In the genomic region with DNA sequence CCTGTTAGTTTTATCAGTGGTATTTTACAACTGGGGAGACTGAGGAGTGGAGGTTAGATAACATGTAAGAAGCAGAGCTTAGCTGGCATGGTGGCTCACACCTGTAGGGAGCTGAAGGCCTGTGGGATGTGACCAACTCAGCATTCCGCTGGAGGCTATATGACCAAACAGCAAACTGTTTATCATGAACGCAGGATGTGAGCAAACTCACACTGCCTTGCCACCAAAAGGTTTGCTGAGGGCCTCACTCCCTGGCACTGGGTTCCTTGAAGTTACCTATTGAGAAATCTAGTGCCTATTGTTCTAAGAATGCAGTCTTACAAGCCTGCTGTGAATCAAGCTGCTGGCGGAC, we compare ENCODE assay signal across 12 cellular contexts. TPM values are rescaled to one million over a fixed set of nuclear protein-coding genes. Genes with fewer than 3 reads are reported as not detected.
DNase-seq lines count a peak whose midpoint lies in the region; ATAC-seq, FAIRE-seq and TF ChIP-seq lines count a peak whose summit lies in the region.
"Had no signal": no experiment of that assay in that cellular context is flagged by ENCODE, and none has a peak within 500 bp of the region (broad histone marks: within the 10 kb centered on the region; RNA-seq: fewer than 3 reads in every experiment).

No MANE protein-coding gene starts in this region.

- POLR2A ChIA-PET in HepG2 (lab: Yijun Ruan, JAX) = no interaction called here
- POLR2A ChIA-PET in RWPE1 (lab: Yijun Ruan, JAX; ENCODE audit: low non-redundant PET) = no interaction called here

- no TSS peak for BruUV-seq in HepG2 (replicated peaks; lab: Mats Ljungman, UMichigan)

- peaks cover 30% of the 10 kb centered on the region for H3K4me1 ChIP-seq in HepG2 (ENCODE audit: insufficient read depth, low read length)
- H3K4me1 ChIP-seq in right lobe of liver = no peaks in the 10 kb centered on the region
- H3K4me1 ChIP-seq in foreskin keratinocyte = no peaks in the 10 kb centered on the region
- no peaks in the 10 kb centered on the region for H3K4me1 ChIP-seq in GM23248 (ENCODE audit: insufficient read depth)
- H3K4me1 ChIP-seq: Caco-2 had no signal

- 41% methylated on average over 3 of the region's 3 CpGs for WGBS in HepG2 (ENCODE audit: low lambda C conversion rate)
- 100% methylated on average over 1 of the region's 3 CpGs for WGBS in right lobe of liver (ENCODE audit: insufficient coverage, low coverage, low lambda C conversion rate, missing lambda C conversion rate)
- 81 to 90% methylated on average over 3 of the region's 3 CpGs for WGBS in GM23248 (ENCODE audit: low coverage in 1 of 2, low lambda C conversion rate in 2 of 2, missing lambda C conversion rate in 2 of 2), 2 experiments

- TF ChIP-seq CTCF in HepG2 (CRISPR knock-in tag; IDR thresholded peaks at IDR 0.05) (no peak), right lobe of liver (IDR thresholded peaks at IDR 0.05) (no peak), RWPE1 (conservative IDR thresholded peaks at IDR 0.05; ENCODE audit: low read depth) (no peak), foreskin keratinocyte (conservative IDR thresholded peaks at IDR 0.05) (no peak)

- CTCF ChIA-PET in HepG2 (lab: Yijun Ruan, JAX; ENCODE audit: low intra/inter-chr PET ratio, low total read pairs) (no interaction called here), RWPE1 (lab: Yijun Ruan, JAX) (interaction anchor here (0.6 to 1.5 kb wide), 5 partner anchors 17 to 76 kb away, joined by 3 to 11 read pairs (median 3); a partner anchor contains a TSS)

- no peaks in the 10 kb centered on the region for H3K79me2 ChIP-seq in HepG2 (ENCODE audit: insufficient read depth, low read length)
- H3K79me2 ChIP-seq in GM23248 (ENCODE audit: insufficient read depth) = no peaks in the 10 kb centered on the region

- H3K27me3 ChIP-seq in HepG2 (ENCODE audit: control insufficient read depth in 1 of 2, insufficient read depth in 2 of 2, low read length in 2 of 2) (no peaks in the 10 kb centered on the region), right lobe of liver (no peaks in the 10 kb centered on the region), foreskin keratinocyte (peaks cover 10% of the 10 kb centered on the region), GM23248 (replicated peaks; ENCODE audit: insufficient read depth) (no peaks in the 10 kb centered on the region)
- H3K27me3 ChIP-seq: BLaER1 treated with 17β-estradiol and CSF1 and Interleukin-3, amounts not matched to agents 10 nM and 100 nM had no signal

- H3K36me3 ChIP-seq in HepG2 (replicated peaks in 1 of 2; ENCODE audit: control insufficient read depth in 1 of 2, insufficient read depth in 2 of 2, low read length in 2 of 2) (0 out of 5 replicates have a peak, but pooled peaks cover 0 to 2% of the 10 kb centered on the region in 2 experiments), right lobe of liver (peaks cover 0 to 6% (median 0%) of the 10 kb centered on the region in 4 donors), GM23248 (ENCODE audit: low read depth) (peaks cover 20% of the 10 kb centered on the region; the same call in 1 of the 2 replicates)

- in situ Hi-C loops in HepG2 (cut with HindIII; ENCODE audit: extremely low pct_ligation_motif_present, low pct_unique_long_range_greater_than_20kb) = loop anchor here (10.0 to 25.0 kb wide), 2 partner anchors 77 to 680 kb away; no protein-coding TSS in a partner anchor
- in situ Hi-C loops in GM23248 (cut with MboI) = no loop called here

- H2AFZ ChIP-seq in HepG2 (ENCODE audit: low read length) = no peak overlapping the region
- no peak overlapping the region for H2AFZ ChIP-seq in GM23248

- no peak overlapping the region for H3K9ac ChIP-seq in HepG2 (ENCODE audit: insufficient read depth, low read depth, low read length)
- H3K9ac ChIP-seq in GM23248 = no peak overlapping the region
- H3K9ac ChIP-seq: BLaER1 treated with 17β-estradiol and CSF1 and Interleukin-3, amounts not matched to agents 10 nM and 100 nM had no signal

- no peak overlapping the region for H3K4me3 ChIP-seq in HepG2 (replicated peaks in 1 of 3; ENCODE audit: insufficient read depth in 1 of 3, low read depth in 2 of 3, low read length in 3 of 3)
- H3K4me3 ChIP-seq in right lobe of liver = no peak overlapping the region
- H3K4me3 ChIP-seq in GM23248 = no peak overlapping the region
- H3K4me3 ChIP-seq: BLaER1 treated with 17β-estradiol and CSF1 and Interleukin-3, amounts not matched to agents 10 nM and 100 nM; SK-N-MC had no signal

- H3F3A ChIP-seq in GM23248 (ENCODE audit: insufficient read depth) = 0 out of 2 replicates have a peak, but pooled peaks cover 6% of the 10 kb centered on the region

- no peak for TF ChIP-seq POLR2A in HepG2 (IDR thresholded peaks at IDR 0.05; ENCODE audit: insufficient read depth in 1 of 2, low read depth in 2 of 2, low read length in 2 of 2)
- no peak for TF ChIP-seq POLR2A in right lobe of liver (IDR thresholded peaks at IDR 0.05)

- FAIRE-seq in HepG2 (lab: Jason Lieb, UNC) = no peak

- H4K20me1 ChIP-seq in HepG2 (ENCODE audit: insufficient read depth, low read length) (no peaks in the 10 kb centered on the region), GM23248 (ENCODE audit: insufficient read depth) (no peaks in the 10 kb centered on the region)

- H3K27ac ChIP-seq in HepG2 (ENCODE audit: extremely low read length, insufficient read depth, low read length) (no peak overlapping the region), right lobe of liver (no peak overlapping the region), RWPE1 (no peak overlapping the region), foreskin keratinocyte (no peak overlapping the region), GM23248 (no peak overlapping the region)
- H3K27ac ChIP-seq: BLaER1 treated with 17β-estradiol and CSF1 and Interleukin-3, amounts not matched to agents 10 nM and 100 nM; SK-N-MC had no signal

- DNase-seq in HepG2 (ENCODE audit: low spot score) (no peak), right lobe of liver (no peak), RWPE1 (ENCODE audit: low spot score) (peak; percentile 24), foreskin keratinocyte (peak in 1 of 2 donors; percentile 15), GM23248 (no peak)
- DNase-seq: GOT3, NCI-H2081 treated with DMSO at 0.1 percent for 48 hours had no signal

- intact Hi-C loops in HepG2 (cut with micrococcal nuclease; ENCODE audit: unreplicated experiment) (loop anchor here (1.0 to 10.0 kb wide), 2 partner anchors 69 to 387 kb away; a partner anchor contains a TSS), right lobe of liver (cut with DNase I) (no loop called here)

- H3K4me2 ChIP-seq in HepG2 (ENCODE audit: low read depth, low read length) (peak overlapping the region; percentile 25), GM23248 (ENCODE audit: unreplicated experiment) (no peak overlapping the region)
- H3K4me2 ChIP-seq: BLaER1 treated with 17β-estradiol and CSF1 and Interleukin-3, amounts not matched to agents 10 nM and 100 nM had no signal

- no peak for TF ChIP-seq EP300 in HepG2 (IDR thresholded peaks at IDR 0.05; ENCODE audit: low read depth in 2 of 2, low read length in 2 of 2)
- TF ChIP-seq EP300 in HepG2 (CRISPR knock-in tag; IDR thresholded peaks at IDR 0.05; ENCODE audit: borderline replicate concordance) = no peak

- no peak for TF ChIP-seq RAD21 in HepG2 (CRISPR knock-in tag; IDR thresholded peaks at IDR 0.05)

- no peaks in the 10 kb centered on the region for H3K9me2 ChIP-seq in GM23248 (ENCODE audit: insufficient read depth)

- ATAC-seq in HepG2 (peak; percentile 26; the same call in 2 of the 3 replicates), right lobe of liver (no peak), foreskin keratinocyte (peak; percentile 15), GM18861 (IDR thresholded peaks at IDR 0.05; ENCODE audit: unreplicated experiment) (no peak), GM21526 (IDR thresholded peaks at IDR 0.05; ENCODE audit: low FRiP score, unreplicated experiment) (no peak)

- H3K9me3 ChIP-seq in HepG2 (ENCODE audit: low read length) (no peaks in the 10 kb centered on the region), right lobe of liver (no peaks in the 10 kb centered on the region), GM23248 (ENCODE audit: low read depth) (no peaks in the 10 kb centered on the region)
- H3K9me3 ChIP-seq: BLaER1 treated with 17β-estradiol and CSF1 and Interleukin-3, amounts not matched to agents 10 nM and 100 nM; Caco-2 had no signal

RNA-seq across cellular contexts. Expression of a gene that starts 23.4 kb away (rescaled TPM):
- total RNA-seq in HepG2 (2016; rRNA removed; fragmentation: Illumina TruSeq; extraction: Trizol) = 41.6 and 56.4 TPM in 2 replicates
- total RNA-seq in HepG2 (2016; cell fraction: cytosol; rRNA removed; fragmentation: Illumina TruSeq; extraction: Trizol; ENCODE audit: low read depth) = 8.3 and 8.5 TPM in 2 replicates
- 41.4 and 55.0 TPM in 2 replicates for total RNA-seq in HepG2 (2016; cell fraction: insoluble cytoplasmic fraction; rRNA removed; fragmentation: Illumina TruSeq; extraction: Trizol)
- 17.3 and 18.6 TPM in 2 replicates for total RNA-seq in HepG2 (2016; cell fraction: membrane; rRNA removed; fragmentation: Illumina TruSeq; extraction: Trizol)
- total RNA-seq in HepG2 (2016; cell fraction: nucleus; rRNA removed; fragmentation: Illumina TruSeq; extraction: Trizol) = 46.8 and 55.7 TPM in 2 replicates
- 93.0 and 135 TPM in 2 replicates for polyA plus RNA-seq in HepG2 (2011; rRNA removed)
- polyA plus RNA-seq in HepG2 (2011; cell fraction: cytosol; rRNA removed) = 61.0 and 87.4 TPM in 2 replicates
- 40.0 and 54.9 TPM in 2 replicates for polyA plus RNA-seq in HepG2 (2011; cell fraction: nucleus; rRNA removed)
- polyA plus RNA-seq in HepG2 (2012) = 28.5 and 39.4 TPM in 2 replicates
- 5.2 and 6.3 TPM in 2 replicates for polyA plus RNA-seq in HepG2 (2016; cell fraction: cytosol; fragmentation: Illumina TruSeq; extraction: Trizol; ENCODE audit: low read depth)
- polyA plus RNA-seq in HepG2 (2016; cell fraction: insoluble cytoplasmic fraction; fragmentation: Illumina TruSeq; extraction: Trizol; ENCODE audit: low read depth) = 38.8 and 39.2 TPM in 2 replicates
- polyA plus RNA-seq in HepG2 (2016; cell fraction: membrane; fragmentation: Illumina TruSeq; extraction: Trizol; ENCODE audit: low read depth) = 12.6 and 12.7 TPM in 2 replicates
- polyA plus RNA-seq in HepG2 (2016; cell fraction: nucleus; fragmentation: Illumina TruSeq; extraction: Trizol; ENCODE audit: insufficient read depth, low read depth) = 80.1 and 84.0 TPM in 2 replicates
- 78.9 and 119 TPM in 2 replicates for polyA minus RNA-seq in HepG2 (2011; rRNA and poly(A)+ RNA removed; ENCODE audit: low replicate concordance)
- polyA minus RNA-seq in HepG2 (2011; cell fraction: cytosol; rRNA and poly(A)+ RNA removed) = 30.7 and 32.2 TPM in 2 replicates
- polyA minus RNA-seq in HepG2 (2011; cell fraction: nucleus; rRNA and poly(A)+ RNA removed) = 49.6 and 63.4 TPM in 2 replicates
- total RNA-seq in right lobe of liver = 10 to 100 TPM; 15.3 to 32.3 (median 16.1) TPM
- total RNA-seq in foreskin keratinocyte = 45.4 and 47.0 TPM in 2 replicates
- 26.0 and 30.3 TPM in 2 replicates for polyA plus RNA-seq in foreskin keratinocyte
- total RNA-seq in GM23248 (2014; rRNA removed; shearing (Covaris generic)) = 120 and 197 TPM in 2 replicates
- polyA plus RNA-seq in GM23248 (2016; fragmentation: Nextera tagmentation; extraction: Ambion mirVana) = 89.2 and 93.4 TPM in 2 replicates

RNA-seq across cellular contexts. Expression of a gene that starts 23.5 kb away (rescaled TPM):
- 22.4 and 30.5 TPM in 2 replicates for total RNA-seq in HepG2 (2016; rRNA removed; fragmentation: Illumina TruSeq; extraction: Trizol)
- 7.8 and 8.6 TPM in 2 replicates for total RNA-seq in HepG2 (2016; cell fraction: cytosol; rRNA removed; fragmentation: Illumina TruSeq; extraction: Trizol; ENCODE audit: low read depth)
- 23.8 and 30.7 TPM in 2 replicates for total RNA-seq in HepG2 (2016; cell fraction: insoluble cytoplasmic fraction; rRNA removed; fragmentation: Illumina TruSeq; extraction: Trizol)
- total RNA-seq in HepG2 (2016; cell fraction: membrane; rRNA removed; fragmentation: Illumina TruSeq; extraction: Trizol) = 8.9 and 9.8 TPM in 2 replicates
- 73.7 and 77.8 TPM in 2 replicates for total RNA-seq in HepG2 (2016; cell fraction: nucleus; rRNA removed; fragmentation: Illumina TruSeq; extraction: Trizol)
- polyA plus RNA-seq in HepG2 (2011; rRNA removed) = 36.6 and 40.8 TPM in 2 replicates
- polyA plus RNA-seq in HepG2 (2011; cell fraction: cytosol; rRNA removed) = 9.2 and 11.5 TPM in 2 replicates
- 195 and 205 TPM in 2 replicates for polyA plus RNA-seq in HepG2 (2011; cell fraction: nucleus; rRNA removed)
- 22.0 and 27.6 TPM in 2 replicates for polyA plus RNA-seq in HepG2 (2012)
- 4.8 and 6.9 TPM in 2 replicates for polyA plus RNA-seq in HepG2 (2016; cell fraction: cytosol; fragmentation: Illumina TruSeq; extraction: Trizol; ENCODE audit: low read depth)
- 22.7 and 25.1 TPM in 2 replicates for polyA plus RNA-seq in HepG2 (2016; cell fraction: insoluble cytoplasmic fraction; fragmentation: Illumina TruSeq; extraction: Trizol; ENCODE audit: low read depth)
- 4.4 and 5.8 TPM in 2 replicates for polyA plus RNA-seq in HepG2 (2016; cell fraction: membrane; fragmentation: Illumina TruSeq; extraction: Trizol; ENCODE audit: low read depth)
- polyA plus RNA-seq in HepG2 (2016; cell fraction: nucleus; fragmentation: Illumina TruSeq; extraction: Trizol; ENCODE audit: insufficient read depth, low read depth) = 89.2 and 96.5 TPM in 2 replicates
- polyA minus RNA-seq in HepG2 (2011; rRNA and poly(A)+ RNA removed; ENCODE audit: low replicate concordance) = 24.8 and 33.4 TPM in 2 replicates
- polyA minus RNA-seq in HepG2 (2011; cell fraction: cytosol; rRNA and poly(A)+ RNA removed) = 6.7 and 7.6 TPM in 2 replicates
- 156 and 164 TPM in 2 replicates for polyA minus RNA-seq in HepG2 (2011; cell fraction: nucleus; rRNA and poly(A)+ RNA removed)
- total RNA-seq in right lobe of liver = 10 to 100 TPM; 10.3 to 48.5 (median 23.4) TPM
- 25.9 and 26.7 TPM in 2 replicates for total RNA-seq in foreskin keratinocyte
- polyA plus RNA-seq in foreskin keratinocyte = 18.6 and 19.2 TPM in 2 replicates
- total RNA-seq in GM23248 (2014; rRNA removed; shearing (Covaris generic)) = 65.1 and 89.2 TPM in 2 replicates
- 68.9 and 69.3 TPM in 2 replicates for polyA plus RNA-seq in GM23248 (2016; fragmentation: Nextera tagmentation; extraction: Ambion mirVana)

RNA-seq across cellular contexts. Expression of a gene that starts 42.5 kb away (rescaled TPM):
- total RNA-seq in HepG2 (2016; rRNA removed; fragmentation: Illumina TruSeq; extraction: Trizol) = 0.62 and 1.3 TPM in 2 replicates
- total RNA-seq in HepG2 (2016; cell fraction: cytosol; rRNA removed; fragmentation: Illumina TruSeq; extraction: Trizol; ENCODE audit: low read depth) = 0.40 and 0.44 TPM in 2 replicates
- 0.37 and 1.1 TPM in 2 replicates for total RNA-seq in HepG2 (2016; cell fraction: insoluble cytoplasmic fraction; rRNA removed; fragmentation: Illumina TruSeq; extraction: Trizol)
- total RNA-seq in HepG2 (2016; cell fraction: membrane; rRNA removed; fragmentation: Illumina TruSeq; extraction: Trizol) = 0.52 and 0.83 TPM in 2 replicates
- 5.7 and 7.1 TPM in 2 replicates for total RNA-seq in HepG2 (2016; cell fraction: nucleus; rRNA removed; fragmentation: Illumina TruSeq; extraction: Trizol)
- 0.46 and 0.52 TPM in 2 replicates for polyA plus RNA-seq in HepG2 (2011; rRNA removed)
- 0.09 and 0.12 TPM in 2 replicates for polyA plus RNA-seq in HepG2 (2011; cell fraction: cytosol; rRNA removed)
- 3.0 and 4.5 TPM in 2 replicates for polyA plus RNA-seq in HepG2 (2011; cell fraction: nucleus; rRNA removed)
- 0.48 and 0.49 TPM in 2 replicates for polyA plus RNA-seq in HepG2 (2012)
- 0.06 and 0.12 TPM in 2 replicates for polyA plus RNA-seq in HepG2 (2016; cell fraction: cytosol; fragmentation: Illumina TruSeq; extraction: Trizol; ENCODE audit: low read depth)
- 0.34 and 0.44 TPM in 2 replicates for polyA plus RNA-seq in HepG2 (2016; cell fraction: insoluble cytoplasmic fraction; fragmentation: Illumina TruSeq; extraction: Trizol; ENCODE audit: low read depth)
- polyA plus RNA-seq in HepG2 (2016; cell fraction: membrane; fragmentation: Illumina TruSeq; extraction: Trizol; ENCODE audit: low read depth) = 0.21 and 0.22 TPM in 2 replicates
- polyA plus RNA-seq in HepG2 (2016; cell fraction: nucleus; fragmentation: Illumina TruSeq; extraction: Trizol; ENCODE audit: insufficient read depth, low read depth) = 3.9 and 4.1 TPM in 2 replicates
- polyA minus RNA-seq in HepG2 (2011; rRNA and poly(A)+ RNA removed; ENCODE audit: low replicate concordance) = 3.1 and 3.8 TPM in 2 replicates
- polyA minus RNA-seq in HepG2 (2011; cell fraction: cytosol; rRNA and poly(A)+ RNA removed) = 0.10 and 0.35 TPM in 2 replicates
- polyA minus RNA-seq in HepG2 (2011; cell fraction: nucleus; rRNA and poly(A)+ RNA removed) = 11.8 and 14.3 TPM in 2 replicates
- 1 to 10 TPM in 5 of 6 experiments, under 1 TPM in 1; 0.62 to 3.6 (median 1.6) TPM for total RNA-seq in right lobe of liver
- 0.60 and 0.99 TPM in 2 replicates for total RNA-seq in foreskin keratinocyte
- 0.12 and 0.13 TPM in 2 replicates for polyA plus RNA-seq in foreskin keratinocyte
- total RNA-seq in GM23248 (2014; rRNA removed; shearing (Covaris generic)) = 2.6 and 5.8 TPM in 2 replicates
- polyA plus RNA-seq in GM23248 (2016; fragmentation: Nextera tagmentation; extraction: Ambion mirVana) = 1.3 and 1.5 TPM in 2 replicates

Comparison
In these comparisons a context has a peak if more than half of its experiments do, and no peak if none do; other contexts are left out.
1. ATAC-seq: peak in HepG2 (single experiment) and foreskin keratinocyte (single experiment); none in right lobe of liver (0 of 4), GM18861 (single experiment) and GM21526 (single experiment).